14 cellular contexts compared by ENCODE assay signal in genomic region chr20:3896302-3896701, GRCh38. TPM values are rescaled to one million over a fixed set of nuclear protein-coding genes. Genes with fewer than 3 reads are reported as not detected.
DNase-seq lines count a peak whose midpoint lies in the region; ATAC-seq and TF ChIP-seq lines count a peak whose summit lies in the region.
"Had no signal": no experiment of that assay in that cellular context is flagged by ENCODE, and none has a peak within 500 bp of the region (broad histone marks: within the 10 kb centered on the region; RNA-seq: fewer than 3 reads in every experiment).

No MANE protein-coding gene starts in this region.

- peak overlapping the region; percentile 15; the same call in 1 of the 2 replicates for H3K4me3 ChIP-seq in GM12864 (ENCODE audit: low read depth, low read length)
- H3K4me3 ChIP-seq in SU-DHL-6 (ENCODE audit: insufficient read depth, low read length, poor library complexity, severe bottlenecking) = no peak overlapping the region
- H3K4me3 ChIP-seq in skeletal muscle satellite cell (ENCODE audit: low read length) = no peak overlapping the region

- H3K36me3 ChIP-seq in SU-DHL-6 (ENCODE audit: low read length) = peaks cover 9% of the 10 kb centered on the region; the same call in 1 of the 2 replicates
- H3K36me3 ChIP-seq in skeletal muscle satellite cell (ENCODE audit: insufficient read depth, low read length) = peaks cover 19% of the 10 kb centered on the region

- DNase-seq in GM12864 (ENCODE audit: low read depth) (no peak), fibroblast of gingiva (ENCODE audit: low read depth) (peak; percentile 31), cerebellar cortex (ENCODE audit: low spot score) (no peak)
- DNase-seq: activated CD4-positive, alpha-beta T cell treated with anti-CD3 and anti-CD28 coated beads, Interleukin-2, amount 10 ng/mL, durations not matched to agents 7 days and 5 days; hippocampal formation; Kasumi-1; NCI-H187 treated with DMSO at 0.1 percent for 48 hours; NCI-H524 had no signal

- H3K9me3 ChIP-seq in SU-DHL-6 (ENCODE audit: insufficient read depth, low read length) = no peaks in the 10 kb centered on the region
- H3K9me3 ChIP-seq in skeletal muscle satellite cell (replicated peaks; ENCODE audit: low read length) = no peaks in the 10 kb centered on the region

- H3K27ac ChIP-seq in SU-DHL-6 (ENCODE audit: low read depth, low read length) = peak overlapping the region; percentile 1; the same call in 1 of the 2 replicates

- peak overlapping the region; percentile 17 for H3K4me2 ChIP-seq in SU-DHL-6 (ENCODE audit: low read depth, low read length, poor library complexity, severe bottlenecking)
- peak overlapping the region; percentile 28 for H3K4me2 ChIP-seq in skeletal muscle satellite cell (ENCODE audit: low read length)

- no peak overlapping the region for H2AFZ ChIP-seq in SU-DHL-6 (ENCODE audit: low read depth, low read length, severe bottlenecking)

- H3K4me1 ChIP-seq in skeletal muscle satellite cell (ENCODE audit: control insufficient read depth, insufficient read depth, low read length) = peaks cover 61% of the 10 kb centered on the region

- peaks cover 23% of the 10 kb centered on the region for H3F3A ChIP-seq in SU-DHL-6 (ENCODE audit: insufficient read depth)

- H4K20me1 ChIP-seq in SU-DHL-6 (ENCODE audit: low read depth, low read length) = peaks cover 36% of the 10 kb centered on the region

- H3K9ac ChIP-seq in SU-DHL-6 (ENCODE audit: low read length) (no peak overlapping the region), skeletal muscle satellite cell (ENCODE audit: low read depth, low read length) (no peak overlapping the region)

- TF ChIP-seq CTCF in GM12864 (IDR thresholded peaks at IDR 0.05; ENCODE audit: low read depth, low read length, missing control alignments) (no peak), SU-DHL-6 (IDR thresholded peaks at IDR 0.05; ENCODE audit: insufficient read depth, low read length, poor library complexity, severe bottlenecking) (no peak)

- ATAC-seq in HG02571 (IDR thresholded peaks at IDR 0.05; ENCODE audit: unreplicated experiment) (no peak), GM21825 (IDR thresholded peaks at IDR 0.05; ENCODE audit: unreplicated experiment) (no peak)
- ATAC-seq: HCT116, Panc1 had no signal

- H3K79me2 ChIP-seq in SU-DHL-6 (ENCODE audit: insufficient read depth, low read length) = peaks cover 100% of the 10 kb centered on the region

- H3K27me3 ChIP-seq in SU-DHL-6 (ENCODE audit: low read length) (no peaks in the 10 kb centered on the region), skeletal muscle satellite cell (ENCODE audit: control insufficient read depth, insufficient read depth, low read length) (no peaks in the 10 kb centered on the region)

- H3K9me2 ChIP-seq in SU-DHL-6 (replicated peaks; ENCODE audit: insufficient read depth, low read length) = no peaks in the 10 kb centered on the region

RNA-seq across cellular contexts. Expression of gene PANK2, which starts 7.1 kb away (rescaled TPM):
- total RNA-seq in skeletal muscle satellite cell (2012; rRNA removed) = 40.6 and 42.3 TPM in 2 replicates

RNA-seq across cellular contexts. Expression of gene MAVS, which starts 49.7 kb away (rescaled TPM):
- 22.7 and 24.6 TPM in 2 replicates for total RNA-seq in skeletal muscle satellite cell (2012; rRNA removed)
